ENCODE assay signal across 15 cellular contexts in genomic region chr22:39312410-39312809, GRCh38. TPM values are rescaled to one million over a fixed set of nuclear protein-coding genes. Genes with fewer than 3 reads are reported as not detected.
DNase-seq lines count a peak whose midpoint lies in the region; ATAC-seq and TF ChIP-seq lines count a peak whose summit lies in the region.
"Had no signal": no experiment of that assay in that cellular context is flagged by ENCODE, and none has a peak within 500 bp of the region (broad histone marks: within the 10 kb centered on the region; RNA-seq: fewer than 3 reads in every experiment).

No MANE protein-coding gene starts in this region.

- H3K27me3 ChIP-seq in Panc1 (ENCODE audit: control insufficient read depth, insufficient read depth, low read length) (no peaks in the 10 kb centered on the region), endodermal cell (ENCODE audit: control insufficient read depth, insufficient read depth, low read length, poor library complexity, severe bottlenecking) (no peaks in the 10 kb centered on the region), brain microvascular endothelial cell (replicated peaks) (no peaks in the 10 kb centered on the region), WERI-Rb-1 (ENCODE audit: insufficient read depth, low read depth, severe bottlenecking) (no peaks in the 10 kb centered on the region)

- H3K9ac ChIP-seq in endodermal cell (ENCODE audit: extremely low read depth, low read length, poor library complexity, severe bottlenecking) = no peak overlapping the region

- POLR2A ChIA-PET in activated CD4-positive, alpha-beta T cell treated with anti-CD3 and anti-CD28 coated beads for 36 hours (lab: Charles Lee) = interaction anchor here (0.6 to 3.2 kb wide), 2 partner anchors 7 to 210 kb away, joined by 3 to 27 read pairs; partner anchors contain the start of gene RPL3
- POLR2A ChIA-PET in Panc1 (lab: Charles Lee) = no interaction called here

- H3K4me1 ChIP-seq in Panc1 (ENCODE audit: control insufficient read depth, insufficient read depth, low read length) = peaks cover 69% of the 10 kb centered on the region
- peaks cover 3% of the 10 kb centered on the region for H3K4me1 ChIP-seq in endodermal cell (ENCODE audit: control insufficient read depth, insufficient read depth, low read length)

- WGBS in endodermal cell (ENCODE audit: insufficient coverage in 1 of 2, insufficient read length in 1 of 2), 2 experiments = 96 to 100% methylated on average over 4 to 5 of the region's 5 CpGs

- H3K27me3 Mint-ChIP-seq in activated CD4-positive, alpha-beta T cell treated with anti-CD3 and anti-CD28 coated beads for 36 hours = no peaks in the 10 kb centered on the region
- H3K27me3 Mint-ChIP-seq in endodermal cell (ENCODE audit: insufficient read depth) = no peaks in the 10 kb centered on the region

- H3K36me3 ChIP-seq in Panc1 (ENCODE audit: control insufficient read depth, insufficient read depth, low read length) (peaks cover 8% of the 10 kb centered on the region), endodermal cell (ENCODE audit: control insufficient read depth, insufficient read depth, low read length) (peaks cover 60% of the 10 kb centered on the region), brain microvascular endothelial cell (replicated peaks) (peaks cover 73% of the 10 kb centered on the region), WERI-Rb-1 (peaks cover 61% of the 10 kb centered on the region)

- H3K9me3 Mint-ChIP-seq in activated CD4-positive, alpha-beta T cell treated with anti-CD3 and anti-CD28 coated beads for 36 hours (ENCODE audit: low read depth) = no peaks in the 10 kb centered on the region
- H3K9me3 Mint-ChIP-seq in endodermal cell = no peaks in the 10 kb centered on the region

- H3K4me3 Mint-ChIP-seq in activated CD4-positive, alpha-beta T cell treated with anti-CD3 and anti-CD28 coated beads for 36 hours = no peak overlapping the region
- H3K4me3 Mint-ChIP-seq in endodermal cell = no peak overlapping the region

- no peak overlapping the region for H3K27ac Mint-ChIP-seq in activated CD4-positive, alpha-beta T cell treated with anti-CD3 and anti-CD28 coated beads for 36 hours
- peak overlapping the region; percentile 96 for H3K27ac Mint-ChIP-seq in endodermal cell

- peak; percentile 19 for DNase-seq in activated CD4-positive, alpha-beta T cell treated with anti-CD3 and anti-CD28 coated beads for 36 hours
- no peak for DNase-seq in activated CD4-positive, alpha-beta T cell treated with anti-CD3 and anti-CD28 coated beads for 48 hours
- peak; percentile 43 for DNase-seq in EL
- no peak for DNase-seq in Panc1 (ENCODE audit: low read depth, low spot score)
- peak; percentile 60 for DNase-seq in endodermal cell
- no peak for DNase-seq in brain microvascular endothelial cell
- DNase-seq in WERI-Rb-1 = no peak
- no peak for DNase-seq in iPS-NIHi7 (ENCODE audit: extremely low spot score)
- DNase-seq: DMS79 treated with DMSO at 0.1 percent for 48 hours; Karpas-422; mesenchymal stem cell; NCI-H524 treated with DMSO at 0.1 percent for 48 hours; SHP77 treated with DMSO at 0.1 percent for 48 hours; stimulated activated CD4-positive, alpha-beta T cell treated with anti-CD3 and anti-CD28 coated beads, Interleukin-12 subunit alpha, Interleukin-12 subunit beta, amount 100 ng/mL, for 4 hours; trophoblast cell had no signal

- intact Hi-C loops in activated CD4-positive, alpha-beta T cell treated with anti-CD3 and anti-CD28 coated beads for 36 hours (cut with DNase I, micrococcal nuclease) = loop anchor here (5.0 to 10.0 kb wide), 2 partner anchors 95 to 298 kb away; partner anchors contain the start of gene APOBEC3C (in 1 of the 2)
- intact Hi-C loops in Panc1 (cut with micrococcal nuclease; ENCODE audit: unreplicated experiment) = loop anchor here (5.0 kb wide), 1 partner anchor 140 kb away; no protein-coding TSS in a partner anchor

- in situ Hi-C loops in Panc1 (cut with HindIII; ENCODE audit: low pct_unique_long_range_greater_than_20kb, low sequenced_read_pairs) (no loop called here), brain microvascular endothelial cell (cut with HindIII; ENCODE audit: low pct_ligation_motif_present, low sequenced_read_pairs) (no loop called here)

- peaks cover 58% of the 10 kb centered on the region for H3K36me3 Mint-ChIP-seq in activated CD4-positive, alpha-beta T cell treated with anti-CD3 and anti-CD28 coated beads for 36 hours (ENCODE audit: low read depth)
- peaks cover 75% of the 10 kb centered on the region for H3K36me3 Mint-ChIP-seq in endodermal cell (ENCODE audit: low read depth)

- H3K9me3 ChIP-seq in Panc1 (ENCODE audit: control insufficient read depth, insufficient read depth, low read depth, low read length) (no peaks in the 10 kb centered on the region), endodermal cell (ENCODE audit: control insufficient read depth, low read length) (no peaks in the 10 kb centered on the region), WERI-Rb-1 (ENCODE audit: severe bottlenecking) (no peaks in the 10 kb centered on the region)

- ATAC-seq in activated CD4-positive, alpha-beta T cell treated with anti-CD3 and anti-CD28 coated beads for 36 hours = no peak
- ATAC-seq in Panc1 = no peak

- H3K4me1 Mint-ChIP-seq in activated CD4-positive, alpha-beta T cell treated with anti-CD3 and anti-CD28 coated beads for 36 hours = peaks cover 29% of the 10 kb centered on the region
- H3K4me1 Mint-ChIP-seq in endodermal cell = peaks cover 30% of the 10 kb centered on the region

- H3K27ac ChIP-seq in Panc1 (ENCODE audit: low read length) (peak overlapping the region; percentile 71; the same call in 1 of the 2 replicates), endodermal cell (ENCODE audit: low read depth, low read length) (peak overlapping the region; percentile 19), brain microvascular endothelial cell (no peak overlapping the region), WERI-Rb-1 (no peak overlapping the region)

- BruUV-seq in Panc1 (replicated peaks; lab: Mats Ljungman, UMichigan) = no TSS peak

- H3K4me3 ChIP-seq in Panc1 (ENCODE audit: low read depth in 2 of 2, low read length in 2 of 2) (no peak overlapping the region), endodermal cell (ENCODE audit: low read length) (no peak overlapping the region), brain microvascular endothelial cell (ENCODE audit: low read depth, low read length) (no peak overlapping the region), WERI-Rb-1 (ENCODE audit: low read depth, low read length) (no peak overlapping the region)

- TF ChIP-seq CTCF in Panc1 (IDR thresholded peaks at IDR 0.05) (no peak), endodermal cell (conservative IDR thresholded peaks at IDR 0.05) (no peak), brain microvascular endothelial cell (IDR thresholded peaks at IDR 0.05; ENCODE audit: low read depth, low read length, missing control alignments) (no peak), WERI-Rb-1 (IDR thresholded peaks at IDR 0.05; ENCODE audit: low read depth, low read length) (no peak)

- CTCF ChIA-PET in activated CD4-positive, alpha-beta T cell treated with anti-CD3 and anti-CD28 coated beads for 36 hours (lab: Charles Lee) = interaction anchor here (0.6 to 4.6 kb wide), 4 partner anchors 110 to 442 kb away, joined by 3 to 70 read pairs (median 3); no protein-coding TSS in a partner anchor
- CTCF ChIA-PET in Panc1 (lab: Charles Lee) = interaction anchor here (0.6 kb wide), 1 partner anchor 17 kb away, joined by 6 read pairs; no protein-coding TSS in a partner anchor

RNA-seq across cellular contexts. Expression of gene RPL3, which starts 7.0 kb away (rescaled TPM):
- 1,000 to 10,000 TPM; 2,519 to 3,155 TPM for total RNA-seq in activated CD4-positive, alpha-beta T cell treated with anti-CD3 and anti-CD28 coated beads for 36 hours
- total RNA-seq in Panc1 (2021; ENCODE audit: unreplicated experiment) (885 TPM), endodermal cell (1,000 to 10,000 TPM; 2,218 to 2,701 TPM)
- polyA plus RNA-seq in Panc1 (2012; ENCODE audit: insufficient read length) = 1,559 TPM
- polyA plus RNA-seq in endodermal cell (2013, experiment 1 of 2) = 2,540 TPM
- polyA plus RNA-seq in endodermal cell (2013, experiment 2 of 2) = 2,353 TPM

RNA-seq across cellular contexts. Expression of gene SYNGR1, which starts 37.4 kb away (rescaled TPM):
- under 1 TPM; 0.58 to 0.89 TPM for total RNA-seq in activated CD4-positive, alpha-beta T cell treated with anti-CD3 and anti-CD28 coated beads for 36 hours
- total RNA-seq in Panc1 (2021; ENCODE audit: unreplicated experiment) (17.8 TPM), endodermal cell (10 to 100 TPM; 19.0 to 36.3 TPM)
- polyA plus RNA-seq in Panc1 (2012; ENCODE audit: insufficient read length) = 47.0 TPM
- polyA plus RNA-seq in endodermal cell (2013, experiment 1 of 2) = 32.9 TPM
- polyA plus RNA-seq in endodermal cell (2013, experiment 2 of 2) = 28.3 TPM

Comparison
In these comparisons a context has a peak if more than half of its experiments do, and no peak if none do; other contexts are left out.
1. DNase-seq: peak in activated CD4-positive, alpha-beta T cell treated with anti-CD3 and anti-CD28 coated beads for 36 hours (single experiment), EL (single experiment) and endodermal cell (single experiment); none in activated CD4-positive, alpha-beta T cell treated with anti-CD3 and anti-CD28 coated beads for 48 hours (single experiment), Panc1 (single experiment), brain microvascular endothelial cell (single experiment), WERI-Rb-1 (single experiment) and iPS-NIHi7 (single experiment).
2. H3K27ac ChIP-seq: peak in Panc1 (single experiment) and endodermal cell (single experiment); none in brain microvascular endothelial cell (single experiment) and WERI-Rb-1 (single experiment).